Comparison of ENCODE assay signal across 26 cellular contexts in genomic region chr18:59810740-59811520, GRCh38.
"Had no signal": no experiment of that assay in that cellular context is flagged by ENCODE, and none has a peak within 500 bp of the region (broad histone marks: within the 10 kb centered on the region; RNA-seq: fewer than 3 reads in every experiment).

No MANE protein-coding gene starts in this region.

- DNase-seq: dermis blood vessel endothelial cell; effector memory CD4-positive, alpha-beta T cell; erythroblast; esophagus squamous epithelium; foreskin melanocyte; glutamatergic neuron; heart right ventricle; hippocampal formation; left cardiac atrium; left lung; mesendoderm; midbrain; naive thymus-derived CD4-positive, alpha-beta T cell; nephron progenitor cell; nucleus accumbens; psoas muscle; right cardiac atrium; spleen; stimulated activated CD4-positive, alpha-beta T cell treated with anti-CD3 and anti-CD28 coated beads, Interleukin-4, amount 100 ng/mL, for 4 hours; stimulated activated naive CD8-positive, alpha-beta T cell treated with anti-CD3 and anti-CD28 coated beads, Interleukin-15, Interleukin-2, amounts not matched to agents 100 U/mL and 50 U/mL, for 24 hours; substantia nigra; testis; tibial artery had no signal

- H3K4me1 ChIP-seq: esophagus squamous epithelium, heart right ventricle, left lung, psoas muscle, spleen, testis, tibial artery had no signal

- H3K27me3 ChIP-seq: left lung, spleen, testis had no signal

- ATAC-seq: heart right ventricle; left cardiac atrium; left lung; naive thymus-derived CD4-positive, alpha-beta T cell; psoas muscle; right cardiac atrium; stimulated activated memory B cell treated with anti-CD40 and anti-IgM and Interleukin-4, amounts not matched to agents 10 μg/mL and 1 μg/mL and 100 μg/mL, for 72 hours; stimulated activated naive CD8-positive, alpha-beta T cell treated with anti-CD3 and anti-CD28 coated beads, Interleukin-15, Interleukin-2, amounts not matched to agents 100 U/mL and 50 U/mL, for 24 hours had no signal

- H3K36me3 ChIP-seq: esophagus squamous epithelium, heart right ventricle, left lung, spleen, tibial artery had no signal

- H3K9me3 ChIP-seq: esophagus squamous epithelium, heart right ventricle, left lung, psoas muscle, spleen, testis, tibial artery had no signal

- H3K4me3 ChIP-seq: coronary artery, esophagus squamous epithelium, heart right ventricle, left lung, psoas muscle, skin epidermis, spleen, testis, tibial artery had no signal

- H3K27ac ChIP-seq: coronary artery, esophagus squamous epithelium, heart right ventricle, left lung, psoas muscle, skin epidermis, spleen, testis, tibial artery had no signal
